Comparison of ENCODE assay signal across 11 cellular contexts in genomic region chr7:107208046-107208458, GRCh38. TPM values are rescaled to one million over a fixed set of nuclear protein-coding genes. Genes with fewer than 3 reads are reported as not detected.
DNase-seq lines count a peak whose midpoint lies in the region; ATAC-seq and TF ChIP-seq lines count a peak whose summit lies in the region.
"Had no signal": no experiment of that assay in that cellular context is flagged by ENCODE, and none has a peak within 500 bp of the region (broad histone marks: within the 10 kb centered on the region; RNA-seq: fewer than 3 reads in every experiment).

No MANE protein-coding gene starts in this region.

- H3K4me2 ChIP-seq in MM.1S (ENCODE audit: low read depth, low read length), result no peak overlapping the region

- no peak for TF ChIP-seq CTCF in MM.1S (IDR thresholded peaks at IDR 0.05; ENCODE audit: low read length)
- TF ChIP-seq CTCF in omental fat pad (IDR thresholded peaks at IDR 0.05), result no peak

- H3K4me3 Mint-ChIP-seq in effector memory CD8-positive, alpha-beta T cell, result no peak overlapping the region

- H3K4me1 Mint-ChIP-seq in effector memory CD8-positive, alpha-beta T cell (ENCODE audit: low read depth in 2 of 2), result peaks cover 0 to 3% of the 10 kb centered on the region in 2 donors

- H4K20me1 ChIP-seq in MM.1S (ENCODE audit: insufficient read depth, low read length), result no peaks in the 10 kb centered on the region

- no peak overlapping the region for H2AFZ ChIP-seq in MM.1S (ENCODE audit: low read length)

- H3K27ac Mint-ChIP-seq in effector memory CD8-positive, alpha-beta T cell, result peak overlapping the region in 1 of 2 donors; percentile 20

- peaks cover 43% of the 10 kb centered on the region for H3K36me3 Mint-ChIP-seq in effector memory CD8-positive, alpha-beta T cell (ENCODE audit: insufficient read depth)

- no peaks in the 10 kb centered on the region for H3K9me2 ChIP-seq in MM.1S (replicated peaks; ENCODE audit: insufficient read depth, low read length)

- H3K9me3 Mint-ChIP-seq in effector memory CD8-positive, alpha-beta T cell, result no peaks in the 10 kb centered on the region

- H3K27me3 Mint-ChIP-seq in effector memory CD8-positive, alpha-beta T cell, result no peaks in the 10 kb centered on the region

- DNase-seq in AG08395 (ENCODE audit: low spot score), result peak; percentile 22
- peak; percentile 46 for DNase-seq in MM.1S
- peak; percentile 84 for DNase-seq in fibroblast of gingiva (ENCODE audit: low read depth)
- DNase-seq in omental fat pad (ENCODE audit: low spot score), result no peak
- no peak for DNase-seq in NOMO-1 treated with dmso at 0.1 percent for 144 hours (lab: John Stamatoyannopoulos, UW; ENCODE audit: unreplicated experiment)
- no peak for DNase-seq in effector memory CD8-positive, alpha-beta T cell
- DNase-seq: activated CD4-positive, alpha-beta T cell treated with anti-CD3 and anti-CD28 coated beads for 4 hours; islet precursor cell; NCI-H524 treated with DMSO at 0.1 percent for 48 hours had no signal

- H3K9ac ChIP-seq in MM.1S (ENCODE audit: low read length), result no peak overlapping the region

- no peaks in the 10 kb centered on the region for H3K36me3 ChIP-seq in MM.1S (replicated peaks; ENCODE audit: insufficient read depth, low read length)

- H3K4me1 ChIP-seq in MM.1S (ENCODE audit: low read length), result peaks cover 13% of the 10 kb centered on the region

- H3F3A ChIP-seq in MM.1S (ENCODE audit: insufficient read depth, low read length), result no peaks in the 10 kb centered on the region

- no peaks in the 10 kb centered on the region for H3K27me3 ChIP-seq in MM.1S (replicated peaks; ENCODE audit: insufficient read depth, low read length)

- H3K9me3 ChIP-seq in MM.1S (replicated peaks; ENCODE audit: insufficient read depth, low read length), result no peaks in the 10 kb centered on the region

- peak; percentile 21 for ATAC-seq in omental fat pad (ENCODE audit: low FRiP score)
- no peak for ATAC-seq in GM18520 (IDR thresholded peaks at IDR 0.05; ENCODE audit: unreplicated experiment)
- ATAC-seq in HG03097 (IDR thresholded peaks at IDR 0.05; ENCODE audit: low FRiP score, unreplicated experiment), result no peak
- no peak for ATAC-seq in effector memory CD8-positive, alpha-beta T cell (replicated peaks)

- no peak overlapping the region for H3K4me3 ChIP-seq in MM.1S (ENCODE audit: low read length)

- peak overlapping the region; percentile 1; the same call in 1 of the 2 replicates for H3K27ac ChIP-seq in MM.1S (ENCODE audit: low read length)

- no peaks in the 10 kb centered on the region for H3K79me2 ChIP-seq in MM.1S (ENCODE audit: low read length)

RNA-seq across cellular contexts. Expression of gene HBP1, which starts 39.2 kb away (rescaled TPM):
- total RNA-seq in omental fat pad, result 100 to 1,000 TPM in 2 of 4 donors, 10 to 100 TPM in 2; 92.2 to 153 (median 114) TPM

Comparison
In these comparisons a context has a peak if more than half of its experiments do, and no peak if none do; other contexts are left out.
1. DNase-seq: peak in AG08395 (single experiment), MM.1S (single experiment) and fibroblast of gingiva (single experiment); none in omental fat pad (single experiment), NOMO-1 treated with dmso at 0.1 percent for 144 hours (single experiment) and effector memory CD8-positive, alpha-beta T cell (0 of 3).